23 cellular contexts compared by ENCODE assay signal in the genomic region with DNA sequence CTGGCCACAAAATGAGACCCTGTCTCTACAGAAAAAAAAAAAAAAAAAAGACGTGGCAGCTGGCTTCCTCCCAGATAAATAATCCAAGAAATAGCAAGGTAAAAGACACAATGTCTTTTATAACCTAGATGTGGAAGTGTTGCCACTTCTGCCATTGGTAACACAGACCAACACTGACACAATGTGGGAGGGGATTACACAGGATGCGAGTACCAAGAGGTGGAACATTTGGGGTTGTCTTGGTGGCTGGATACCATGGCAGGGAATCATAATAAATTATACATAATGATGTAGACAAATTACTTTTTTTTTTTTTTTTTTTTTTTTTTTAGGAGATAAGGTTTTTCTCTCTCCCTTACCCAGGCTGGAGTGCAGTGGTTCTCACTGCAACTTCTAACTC.
"Had no signal": no experiment of that assay in that cellular context is flagged by ENCODE, and none has a peak within 500 bp of the region (broad histone marks: within the 10 kb centered on the region; RNA-seq: fewer than 3 reads in every experiment).

No MANE protein-coding gene starts in this region.

- DNase-seq: kidney glomerular epithelial cell; left colon; left lung; lower lobe of right lung; mammary epithelial cell; mesenchymal stem cell; nucleus accumbens; pancreas; posterior cingulate gyrus; retina; right cardiac atrium; stimulated activated CD4-positive, alpha-beta T cell treated with anti-CD3 and anti-CD28 coated beads, Interleukin-12 subunit alpha, Interleukin-12 subunit beta, amount 100 ng/mL, for 4 hours; stimulated activated CD4-positive, alpha-beta T cell treated with anti-CD3 and anti-CD28 coated beads, Interleukin-15, amount 100 ng/mL, for 24 hours; stimulated activated CD4-positive, alpha-beta T cell treated with anti-CD3 and anti-CD28 coated beads, Interleukin-2, amount 100 ng/mL, for 24 hours; stimulated activated CD4-positive, alpha-beta T cell treated with anti-CD3 and anti-CD28 coated beads, Interleukin-4, amount 100 ng/mL, for 1 hour; stimulated activated naive B cell treated with anti-CD40 and anti-IgM and Interleukin-4, amounts not matched to agents 10 μg/mL and 1 μg/mL and 100 μg/mL, for 72 hours; substantia nigra; uterus had no signal

- H3K4me3 Mint-ChIP-seq: nephron; neural crest cell; stimulated activated naive B cell treated with anti-CD40 and anti-IgM and Interleukin-4, amounts not matched to agents 10 μg/mL and 1 μg/mL and 100 μg/mL, for 72 hours; stimulated activated naive CD8-positive, alpha-beta T cell treated with anti-CD3 and anti-CD28 coated beads, Interleukin-15, Interleukin-2, amounts not matched to agents 100 ng/mL and 50 ng/mL, for 24 hours; type B pancreatic cell had no signal

- ATAC-seq: left colon; left lung; lower lobe of right lung; pancreas; right cardiac atrium; sciatic nerve; stimulated activated naive B cell treated with anti-CD40 and anti-IgM and Interleukin-4, amounts not matched to agents 10 μg/mL and 1 μg/mL and 100 μg/mL, for 72 hours had no signal

- H3K9me3 Mint-ChIP-seq: nephron; neural crest cell; stimulated activated naive B cell treated with anti-CD40 and anti-IgM and Interleukin-4, amounts not matched to agents 10 μg/mL and 1 μg/mL and 100 μg/mL, for 72 hours; stimulated activated naive CD8-positive, alpha-beta T cell treated with anti-CD3 and anti-CD28 coated beads, Interleukin-15, Interleukin-2, amounts not matched to agents 100 ng/mL and 50 ng/mL, for 24 hours; type B pancreatic cell had no signal

- H3K36me3 Mint-ChIP-seq: type B pancreatic cell had no signal

- H3K27me3 Mint-ChIP-seq: type B pancreatic cell had no signal

- H3K4me1 Mint-ChIP-seq: neural crest cell; stimulated activated naive B cell treated with anti-CD40 and anti-IgM and Interleukin-4, amounts not matched to agents 10 μg/mL and 1 μg/mL and 100 μg/mL, for 72 hours had no signal

- H3K27ac Mint-ChIP-seq: nephron; stimulated activated naive B cell treated with anti-CD40 and anti-IgM and Interleukin-4, amounts not matched to agents 10 μg/mL and 1 μg/mL and 100 μg/mL, for 72 hours; stimulated activated naive CD8-positive, alpha-beta T cell treated with anti-CD3 and anti-CD28 coated beads, Interleukin-15, Interleukin-2, amounts not matched to agents 100 ng/mL and 50 ng/mL, for 24 hours; type B pancreatic cell had no signal
